9 cellular contexts compared by ENCODE assay signal in genomic region chr10:13890233-13890616, GRCh38.
A peak's percentile ranks its signal among the peaks of the same experiment; 100 is the strongest.
DNase-seq lines count a peak whose midpoint lies in the region; ATAC-seq and TF ChIP-seq lines count a peak whose summit lies in the region.
"Had no signal": no experiment of that assay in that cellular context is flagged by ENCODE, and none has a peak within 500 bp of the region (broad histone marks: within the 10 kb centered on the region; RNA-seq: fewer than 3 reads in every experiment).

No MANE protein-coding gene starts in this region.

- H3K4me1 Mint-ChIP-seq in MCF 10A (ENCODE audit: insufficient read depth, unreplicated experiment) = no peaks in the 10 kb centered on the region
- peaks cover 53% of the 10 kb centered on the region for H3K4me1 Mint-ChIP-seq in endothelial cell (ENCODE audit: unreplicated experiment)

- POLR2A ChIA-PET in MCF 10A (lab: Yijun Ruan, JAX) = interaction anchor here (0.6 kb wide), 1 partner anchor 1584 kb away, joined by 3 read pairs; no protein-coding TSS in a partner anchor

- TF ChIP-seq CTCF in breast epithelium (IDR thresholded peaks at IDR 0.05) (no peak), MCF 10A (IDR thresholded peaks at IDR 0.05; ENCODE audit: unreplicated experiment) (no peak), endothelial cell (IDR thresholded peaks at IDR 0.05; ENCODE audit: unreplicated experiment) (no peak), upper lobe of right lung (IDR thresholded peaks at IDR 0.05) (no peak)

- H3K27ac ChIP-seq in breast epithelium = peak overlapping the region in 1 of 2 donors; percentile 82
- peak overlapping the region; percentile 46 for H3K27ac ChIP-seq in muscle layer of duodenum (ENCODE audit: low read length)
- H3K27ac ChIP-seq in upper lobe of right lung = peak overlapping the region; percentile 66

- peaks cover 0 to 34% of the 10 kb centered on the region in 2 donors for H3K27me3 ChIP-seq in breast epithelium
- no peaks in the 10 kb centered on the region for H3K27me3 ChIP-seq in muscle layer of duodenum (ENCODE audit: low read depth, low read length)
- peaks cover 19% of the 10 kb centered on the region for H3K27me3 ChIP-seq in upper lobe of right lung

- H3K9me3 ChIP-seq in breast epithelium (no peaks in the 10 kb centered on the region), muscle layer of duodenum (ENCODE audit: control insufficient read depth in 1 of 2, low read length in 2 of 2) (no peaks in the 10 kb centered on the region), upper lobe of right lung (no peaks in the 10 kb centered on the region)

- no peak for TF ChIP-seq POLR2A in breast epithelium (IDR thresholded peaks at IDR 0.05)

- CTCF ChIA-PET in MCF 10A (lab: Yijun Ruan, JAX) = no interaction called here

- H3K27me3 Mint-ChIP-seq in MCF 10A (ENCODE audit: insufficient read depth, unreplicated experiment) (peaks cover 70% of the 10 kb centered on the region), endothelial cell (ENCODE audit: unreplicated experiment) (peaks cover 8% of the 10 kb centered on the region)

- peak overlapping the region; percentile 51 to 71 (median 66) for H3K4me3 ChIP-seq in breast epithelium
- H3K4me3 ChIP-seq in muscle layer of duodenum (ENCODE audit: low read depth in 1 of 2, low read length in 2 of 2) = peak overlapping the region; percentile 74
- peak overlapping the region; percentile 58 for H3K4me3 ChIP-seq in upper lobe of right lung

- ATAC-seq in upper lobe of right lung = no peak
- ATAC-seq in HG03159 (IDR thresholded peaks at IDR 0.05; ENCODE audit: unreplicated experiment) = no peak
- no peak for ATAC-seq in GM18520 (IDR thresholded peaks at IDR 0.05; ENCODE audit: unreplicated experiment)

- H3K27ac Mint-ChIP-seq in MCF 10A (ENCODE audit: low read depth, unreplicated experiment) (no peak overlapping the region), endothelial cell (ENCODE audit: unreplicated experiment) (peak overlapping the region; percentile 43)

- H3K36me3 ChIP-seq in breast epithelium (no peaks in the 10 kb centered on the region), muscle layer of duodenum (ENCODE audit: control insufficient read depth in 1 of 2, insufficient read depth in 2 of 2, low read length in 2 of 2) (no peaks in the 10 kb centered on the region), upper lobe of right lung (no peaks in the 10 kb centered on the region)

- BruUV-seq in MCF 10A (replicated peaks; lab: Mats Ljungman, UMichigan) = no TSS peak

- H3K4me1 ChIP-seq in breast epithelium (no peaks in the 10 kb centered on the region), muscle layer of duodenum (ENCODE audit: control insufficient read depth in 1 of 2, insufficient read depth in 2 of 2, low read length in 2 of 2) (peaks cover 0 to 48% of the 10 kb centered on the region in 2 donors), upper lobe of right lung (no peaks in the 10 kb centered on the region)

- H3K4me3 Mint-ChIP-seq in MCF 10A (ENCODE audit: unreplicated experiment) = no peak overlapping the region
- peak overlapping the region; percentile 92 for H3K4me3 Mint-ChIP-seq in endothelial cell (ENCODE audit: unreplicated experiment)

- DNase-seq in breast epithelium (ENCODE audit: low spot score in 2 of 2) = no peak
- no peak for DNase-seq in MCF 10A (ENCODE audit: unreplicated experiment)
- no peak for DNase-seq in endothelial cell (ENCODE audit: low spot score)
- no peak for DNase-seq in upper lobe of right lung
- no peak for DNase-seq in T-helper 9 cell
- DNase-seq: ACHN had no signal

- H3K36me3 Mint-ChIP-seq in MCF 10A (ENCODE audit: insufficient read depth, unreplicated experiment) (no peaks in the 10 kb centered on the region), endothelial cell (ENCODE audit: low read depth, unreplicated experiment) (no peaks in the 10 kb centered on the region)

- intact Hi-C loops in breast epithelium (cut with DNase I; ENCODE audit: low total_unique reads) (no loop called here), MCF 10A (cut with micrococcal nuclease) (no loop called here), upper lobe of right lung (cut with DNase I) (no loop called here)

- no peaks in the 10 kb centered on the region for H3K9me3 Mint-ChIP-seq in MCF 10A (ENCODE audit: unreplicated experiment)
- H3K9me3 Mint-ChIP-seq in endothelial cell (ENCODE audit: unreplicated experiment) = no peaks in the 10 kb centered on the region
